Comparison of ENCODE assay signal across 23 cellular contexts in the genomic region with DNA sequence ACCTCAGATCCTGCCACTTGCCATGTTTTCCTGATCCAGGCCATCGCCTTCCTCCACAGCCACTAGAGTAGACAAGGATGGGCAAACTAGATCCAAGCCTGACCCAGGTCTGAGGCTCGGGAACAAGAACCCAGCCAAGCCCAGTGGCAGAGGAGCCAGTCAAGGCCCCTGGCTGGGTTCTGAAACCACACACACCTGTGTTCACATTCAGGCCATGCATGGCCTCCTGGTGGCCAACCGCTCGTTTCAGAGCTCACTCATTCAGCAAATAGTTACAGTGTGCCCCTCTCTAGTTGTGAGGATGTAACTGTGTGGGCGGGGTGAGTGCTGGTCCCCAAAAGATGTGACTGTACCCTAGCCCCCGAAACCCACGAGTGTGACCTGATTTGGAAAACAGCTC.
DNase-seq lines count a peak whose midpoint lies in the region; ATAC-seq and TF ChIP-seq lines count a peak whose summit lies in the region.
"Had no signal": no experiment of that assay in that cellular context is flagged by ENCODE, and none has a peak within 500 bp of the region (broad histone marks: within the 10 kb centered on the region; RNA-seq: fewer than 3 reads in every experiment).

No MANE protein-coding gene starts in this region.

- no peaks in the 10 kb centered on the region for H3K9me3 ChIP-seq in WERI-Rb-1 (ENCODE audit: severe bottlenecking)
- no peaks in the 10 kb centered on the region for H3K9me3 ChIP-seq in endodermal cell (ENCODE audit: control insufficient read depth, low read length)
- H3K9me3 ChIP-seq: BE2C had no signal

- H3K4me3 Mint-ChIP-seq in endodermal cell, result no peak overlapping the region
- H3K4me3 Mint-ChIP-seq: CD4-positive, CD25-positive, alpha-beta regulatory T cell had no signal

- H3K27me3 ChIP-seq in WERI-Rb-1 (ENCODE audit: insufficient read depth, low read depth, severe bottlenecking) (no peaks in the 10 kb centered on the region), endodermal cell (ENCODE audit: control insufficient read depth, insufficient read depth, low read length, poor library complexity, severe bottlenecking) (no peaks in the 10 kb centered on the region)
- H3K27me3 ChIP-seq: BE2C, SJSA1 had no signal

- no peaks in the 10 kb centered on the region for H3K27me3 Mint-ChIP-seq in endodermal cell (ENCODE audit: insufficient read depth)
- H3K27me3 Mint-ChIP-seq: CD4-positive, CD25-positive, alpha-beta regulatory T cell had no signal

- no peak overlapping the region for H3K4me3 ChIP-seq in WERI-Rb-1 (ENCODE audit: low read depth, low read length)
- H3K4me3 ChIP-seq in endodermal cell (ENCODE audit: low read length), result no peak overlapping the region
- H3K4me3 ChIP-seq: SJSA1 had no signal

- POLR2A ChIA-PET in HEK293T (lab: Yijun Ruan, JAX), result no interaction called here

- peak; percentile 23 for DNase-seq in Right ventricle myocardium inferior (ENCODE audit: missing footprints)
- no peak for DNase-seq in left cardiac atrium
- DNase-seq in WERI-Rb-1, result no peak
- DNase-seq in endodermal cell, result no peak
- no peak for DNase-seq in HEK293T (ENCODE audit: extremely low spot score)
- no peak for DNase-seq in SKM-1 (lab: John Stamatoyannopoulos, UW; ENCODE audit: unreplicated experiment)
- no peak for DNase-seq in NCI-H2107 treated with DMSO at 0.1 percent for 48 hours (lab: John Stamatoyannopoulos, UW; ENCODE audit: unreplicated experiment)
- DNase-seq: BE2C; CD4-positive, CD25-positive, alpha-beta regulatory T cell; DMS153; HCEC 1CT; Karpas-422; NCI-H1092 treated with DMSO at 0.1 percent for 48 hours; NCI-H1436; NCI-H187; NCI-H2081 treated with DMSO at 0.1 percent for 48 hours; NCI-H2171 treated with DMSO at 0.1 percent for 48 hours; NCI-H345; NCI-H524; NCI-H748 treated with DMSO at 0.1 percent for 48 hours; Right ventricle myocardium superior had no signal

- WGBS in endodermal cell (ENCODE audit: insufficient coverage in 1 of 2, insufficient read length in 1 of 2), 2 experiments, result 92 to 94% methylated on average over 4 to 7 of the region's 7 CpGs

- H3K9me3 Mint-ChIP-seq in endodermal cell, result no peaks in the 10 kb centered on the region

- CTCF ChIA-PET in HEK293T (lab: Yijun Ruan, JAX), result interaction anchor here (0.6 kb wide), 1 partner anchor 175 kb away, joined by 8 read pairs; no protein-coding TSS in a partner anchor

- H3K9ac ChIP-seq in endodermal cell (ENCODE audit: extremely low read depth, low read length, poor library complexity, severe bottlenecking), result no peak overlapping the region

- peaks cover 3% of the 10 kb centered on the region for H3K4me1 Mint-ChIP-seq in endodermal cell
- H3K4me1 Mint-ChIP-seq: CD4-positive, CD25-positive, alpha-beta regulatory T cell had no signal

- no peaks in the 10 kb centered on the region for H3K4me1 ChIP-seq in endodermal cell (ENCODE audit: control insufficient read depth, insufficient read depth, low read length)
- H3K4me1 ChIP-seq: SJSA1 had no signal

- ATAC-seq in Right ventricle myocardium inferior (no peak), left cardiac atrium (no peak)

- no peak overlapping the region for H3K27ac Mint-ChIP-seq in endodermal cell
- H3K27ac Mint-ChIP-seq: CD4-positive, CD25-positive, alpha-beta regulatory T cell had no signal

- peaks cover 3% of the 10 kb centered on the region for H3K36me3 Mint-ChIP-seq in endodermal cell (ENCODE audit: low read depth)
- H3K36me3 Mint-ChIP-seq: CD4-positive, CD25-positive, alpha-beta regulatory T cell had no signal

- H3K27ac ChIP-seq in WERI-Rb-1 (no peak overlapping the region), endodermal cell (ENCODE audit: low read depth, low read length) (no peak overlapping the region)
- H3K27ac ChIP-seq: 22Rv1, SJSA1 had no signal

- TF ChIP-seq CTCF in WERI-Rb-1 (IDR thresholded peaks at IDR 0.05; ENCODE audit: low read depth, low read length) (0 out of 2 replicates have a peak, but pooled peaks have one; percentile 16), endodermal cell (conservative IDR thresholded peaks at IDR 0.05) (peak; percentile 46)

- intact Hi-C loops in Right ventricle myocardium inferior (cut with DNase I), result loop anchor here (10.0 kb wide), 1 partner anchor 161 kb away; no protein-coding TSS in a partner anchor
- intact Hi-C loops in left cardiac atrium (cut with DNase I), result loop anchor here in 1 of 2 donors (5.0 kb wide), 1 partner anchor 586 kb away; no protein-coding TSS in a partner anchor

- H3K36me3 ChIP-seq in WERI-Rb-1 (no peaks in the 10 kb centered on the region), endodermal cell (ENCODE audit: control insufficient read depth, insufficient read depth, low read length) (no peaks in the 10 kb centered on the region)
- H3K36me3 ChIP-seq: BE2C, SJSA1 had no signal

TF ChIP-seq in HEK293T, 16 proteins besides CTCF, POLR2A, EP300 and RAD21:
- TF ChIP-seq, protein P1, sequence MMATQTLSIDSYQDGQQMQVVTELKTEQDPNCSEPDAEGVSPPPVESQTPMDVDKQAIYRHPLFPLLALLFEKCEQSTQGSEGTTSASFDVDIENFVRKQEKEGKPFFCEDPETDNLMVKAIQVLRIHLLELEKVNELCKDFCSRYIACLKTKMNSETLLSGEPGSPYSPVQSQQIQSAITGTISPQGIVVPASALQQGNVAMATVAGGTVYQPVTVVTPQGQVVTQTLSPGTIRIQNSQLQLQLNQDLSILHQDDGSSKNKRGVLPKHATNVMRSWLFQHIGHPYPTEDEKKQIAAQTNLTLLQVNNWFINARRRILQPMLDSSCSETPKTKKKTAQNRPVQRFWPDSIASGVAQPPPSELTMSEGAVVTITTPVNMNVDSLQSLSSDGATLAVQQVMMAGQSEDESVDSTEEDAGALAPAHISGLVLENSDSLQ (IDR thresholded peaks at IDR 0.05), result no peak
TF ChIP-seq in HEK293T: peak in this region for 0.
